In genomic region chr13:37446503-37446902, GRCh38 we compare ENCODE assay signal across 13 cellular contexts.
DNase-seq lines count a peak whose midpoint lies in the region; ATAC-seq and TF ChIP-seq lines count a peak whose summit lies in the region.
"Had no signal": no experiment of that assay in that cellular context is flagged by ENCODE, and none has a peak within 500 bp of the region (broad histone marks: within the 10 kb centered on the region; RNA-seq: fewer than 3 reads in every experiment).

No MANE protein-coding gene starts in this region.

- peak overlapping the region; percentile 97 for H3K27ac ChIP-seq in osteoblast (ENCODE audit: low read depth, low read length)
- H3K27ac ChIP-seq: dorsolateral prefrontal cortex, spleen had no signal

- ATAC-seq in GM21381 (IDR thresholded peaks at IDR 0.05; ENCODE audit: unreplicated experiment) (no peak), HG02798 (IDR thresholded peaks at IDR 0.05; ENCODE audit: poor library complexity, unreplicated experiment) (no peak)

- H3K36me3 Mint-ChIP-seq in activated T-helper 2 cell treated with anti-CD3 and anti-CD28 coated beads, Interferon-gamma antibody, Interleukin-2, Interleukin-4, amounts not matched to agents 10 μg/mL and 5 μg/mL and 100 μg/mL, durations not matched to agents 14 hours and 24 hours and 36 hours (ENCODE audit: low read depth) = no peaks in the 10 kb centered on the region

- H3K4me3 Mint-ChIP-seq in activated T-helper 2 cell treated with anti-CD3 and anti-CD28 coated beads, Interferon-gamma antibody, Interleukin-2, Interleukin-4, amounts not matched to agents 10 μg/mL and 5 μg/mL and 100 μg/mL, durations not matched to agents 14 hours and 24 hours and 36 hours (ENCODE audit: low read depth) = no peak overlapping the region
- H3K4me3 Mint-ChIP-seq: CD4-positive, alpha-beta T cell had no signal

- H3K4me1 Mint-ChIP-seq in activated T-helper 2 cell treated with anti-CD3 and anti-CD28 coated beads, Interferon-gamma antibody, Interleukin-2, Interleukin-4, amounts not matched to agents 10 μg/mL and 5 μg/mL and 100 μg/mL, durations not matched to agents 14 hours and 24 hours and 36 hours (ENCODE audit: low read depth) = no peaks in the 10 kb centered on the region

- peak; percentile 86 for DNase-seq in AG20443 (ENCODE audit: low spot score)
- peak; percentile 44 for DNase-seq in RPMI7951 (ENCODE audit: low read depth)
- DNase-seq in fibroblast of mammary gland (ENCODE audit: low read depth) = peak; percentile 97
- peak; percentile 57 for DNase-seq in osteoblast (ENCODE audit: insufficient read length, low spot score, missing footprints)
- no peak for DNase-seq in NCI-H82 treated with DMSO at 0.1 percent for 48 hours (lab: John Stamatoyannopoulos, UW; ENCODE audit: unreplicated experiment)
- no peak for DNase-seq in activated T-helper 2 cell treated with anti-CD3 and anti-CD28 coated beads, Interferon-gamma antibody, Interleukin-2, Interleukin-4, amounts not matched to agents 10 μg/mL and 5 μg/mL and 100 μg/mL, durations not matched to agents 14 hours and 24 hours and 36 hours (ENCODE audit: low spot score)
- DNase-seq: activated naive CD4-positive, alpha-beta T cell treated with Interleukin-2 at 50 U/mL for 16 hours; CD4-positive, alpha-beta T cell; dorsolateral prefrontal cortex; NCI-H146; spleen had no signal

- no peak overlapping the region for H3K27ac Mint-ChIP-seq in activated T-helper 2 cell treated with anti-CD3 and anti-CD28 coated beads, Interferon-gamma antibody, Interleukin-2, Interleukin-4, amounts not matched to agents 10 μg/mL and 5 μg/mL and 100 μg/mL, durations not matched to agents 14 hours and 24 hours and 36 hours
- H3K27ac Mint-ChIP-seq: CD4-positive, alpha-beta T cell had no signal

- no peaks in the 10 kb centered on the region for H3K9me3 ChIP-seq in osteoblast (ENCODE audit: low read depth, low read length)

- H3K4me1 ChIP-seq in osteoblast (ENCODE audit: insufficient read depth, low read length) = peaks cover 25% of the 10 kb centered on the region
- H3K4me1 ChIP-seq: spleen had no signal

- H2AFZ ChIP-seq in osteoblast (ENCODE audit: low read length) = peak overlapping the region; percentile 40

- no peaks in the 10 kb centered on the region for H3K27me3 Mint-ChIP-seq in activated T-helper 2 cell treated with anti-CD3 and anti-CD28 coated beads, Interferon-gamma antibody, Interleukin-2, Interleukin-4, amounts not matched to agents 10 μg/mL and 5 μg/mL and 100 μg/mL, durations not matched to agents 14 hours and 24 hours and 36 hours (ENCODE audit: low read depth)
- H3K27me3 Mint-ChIP-seq: CD4-positive, alpha-beta T cell had no signal

- no peaks in the 10 kb centered on the region for H3K27me3 ChIP-seq in osteoblast (ENCODE audit: insufficient read depth, low read length)
- H3K27me3 ChIP-seq: dorsolateral prefrontal cortex, spleen had no signal

- no peaks in the 10 kb centered on the region for H3K79me2 ChIP-seq in osteoblast (ENCODE audit: insufficient read depth, low read length)

- H3K4me3 ChIP-seq in fibroblast of mammary gland (ENCODE audit: control insufficient read depth, low read depth, low read length) (no peak overlapping the region), osteoblast (ENCODE audit: insufficient read depth, low read length) (no peak overlapping the region)
- H3K4me3 ChIP-seq: dorsolateral prefrontal cortex, spleen had no signal

- TF ChIP-seq CTCF in fibroblast of mammary gland (conservative IDR thresholded peaks at IDR 0.05; ENCODE audit: control insufficient read depth, insufficient read depth, low read depth, low read length) (no peak), osteoblast (IDR thresholded peaks at IDR 0.05; ENCODE audit: extremely low read depth, low read depth, low read length) (no peak)

- H3K9me3 Mint-ChIP-seq in activated T-helper 2 cell treated with anti-CD3 and anti-CD28 coated beads, Interferon-gamma antibody, Interleukin-2, Interleukin-4, amounts not matched to agents 10 μg/mL and 5 μg/mL and 100 μg/mL, durations not matched to agents 14 hours and 24 hours and 36 hours = peaks cover 31% of the 10 kb centered on the region
- H3K9me3 Mint-ChIP-seq: CD4-positive, alpha-beta T cell had no signal

- H3K4me2 ChIP-seq in osteoblast (ENCODE audit: insufficient read depth, low read length) = peak overlapping the region; percentile 30

- H4K20me1 ChIP-seq in osteoblast (ENCODE audit: insufficient read depth, low read length) = no peaks in the 10 kb centered on the region

- H3K36me3 ChIP-seq in osteoblast (ENCODE audit: insufficient read depth, low read length) = no peaks in the 10 kb centered on the region
- H3K36me3 ChIP-seq: spleen had no signal

- intact Hi-C loops in activated T-helper 2 cell treated with anti-CD3 and anti-CD28 coated beads, Interferon-gamma antibody, Interleukin-2, Interleukin-4, amounts not matched to agents 10 μg/mL and 5 μg/mL and 100 μg/mL, durations not matched to agents 14 hours and 24 hours and 36 hours (cut with micrococcal nuclease) = no loop called here

Comparison
In these comparisons a context has a peak if more than half of its experiments do, and no peak if none do; other contexts are left out.
1. DNase-seq: peak in AG20443 (single experiment), RPMI7951 (single experiment), fibroblast of mammary gland (single experiment) and osteoblast (single experiment); none in NCI-H82 treated with DMSO at 0.1 percent for 48 hours (single experiment) and activated T-helper 2 cell treated with anti-CD3 and anti-CD28 coated beads, Interferon-gamma antibody, Interleukin-2, Interleukin-4, amounts not matched to agents 10 μg/mL and 5 μg/mL and 100 μg/mL, durations not matched to agents 14 hours and 24 hours and 36 hours (single experiment).